In the genomic region with DNA sequence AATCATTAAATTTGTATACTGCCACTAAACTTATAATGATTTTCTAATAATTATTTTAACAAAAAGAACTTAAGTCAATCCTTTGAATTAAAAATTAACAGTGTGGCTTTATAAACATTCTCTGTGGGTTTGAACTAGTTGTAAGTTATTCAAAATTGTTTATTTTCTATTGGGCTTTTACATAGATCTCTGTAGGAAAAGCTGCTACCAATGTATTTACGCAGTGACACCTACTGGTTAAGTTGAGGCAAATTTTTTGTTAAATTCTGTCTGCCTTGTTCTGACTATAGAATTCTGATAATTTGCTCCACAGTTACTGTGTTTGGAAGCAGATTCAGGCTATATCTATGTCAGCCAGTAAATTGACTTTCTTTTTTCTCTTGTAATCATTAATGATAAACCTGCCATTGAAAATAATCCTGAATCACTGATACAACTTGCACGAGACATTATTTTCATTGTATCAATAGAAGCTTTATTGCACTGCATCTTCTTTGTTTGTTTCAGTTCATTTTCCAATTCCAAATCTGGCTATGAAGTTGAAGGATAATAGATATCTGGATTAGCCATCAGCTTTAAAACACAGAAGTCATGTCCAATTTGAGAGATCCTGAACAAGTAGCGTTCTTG, we compare ENCODE assay signal across 8 cellular contexts.
DNase-seq lines count a peak whose midpoint lies in the region; ATAC-seq, FAIRE-seq and TF ChIP-seq lines count a peak whose summit lies in the region.

No MANE protein-coding gene starts in this region.

- H3K36me3 ChIP-seq in WERI-Rb-1: no peaks in the 10 kb centered on the region

- H3K27me3 ChIP-seq in WERI-Rb-1 (ENCODE audit: insufficient read depth, low read depth, severe bottlenecking): no peaks in the 10 kb centered on the region

- TF ChIP-seq CTCF in LNCaP clone FGC (IDR thresholded peaks at IDR 0.05; ENCODE audit: control insufficient read depth, extremely low read depth, insufficient read depth) (peak; percentile 67), WERI-Rb-1 (IDR thresholded peaks at IDR 0.05; ENCODE audit: low read depth, low read length) (peak; percentile 39; the same call in 1 of the 2 replicates)

- no peak for ATAC-seq in HG03354 (IDR thresholded peaks at IDR 0.05; ENCODE audit: poor library complexity, severe bottlenecking, unreplicated experiment)
- ATAC-seq in GM18861 (IDR thresholded peaks at IDR 0.05; ENCODE audit: unreplicated experiment): no peak

- no peak for FAIRE-seq in urothelium cell line (lab: Jason Lieb, UNC)

- H3K9me3 ChIP-seq in WERI-Rb-1 (ENCODE audit: severe bottlenecking): no peaks in the 10 kb centered on the region

- H3K27ac ChIP-seq in WERI-Rb-1: no peak overlapping the region

- peak; percentile 1 for DNase-seq in NCI-H510A treated with DMSO at 0.1 percent for 48 hours (lab: John Stamatoyannopoulos, UW)
- no peak for DNase-seq in NCI-H510A (lab: John Stamatoyannopoulos, UW)
- DNase-seq in LNCaP clone FGC (ENCODE audit: low read depth): peak; percentile 23
- DNase-seq in WERI-Rb-1: no peak
- DNase-seq in iPS-NIHi7 (ENCODE audit: extremely low spot score): peak; percentile 23
- DNase-seq in urothelium cell line (ENCODE audit: low spot score): peak; percentile 36

- H3K4me3 ChIP-seq in LNCaP clone FGC (ENCODE audit: low read depth, low read length) (no peak overlapping the region), WERI-Rb-1 (ENCODE audit: low read depth, low read length) (no peak overlapping the region)

Comparison
In these comparisons a context has a peak if more than half of its experiments do, and no peak if none do; other contexts are left out.
1. DNase-seq: peak in NCI-H510A treated with DMSO at 0.1 percent for 48 hours (single experiment), LNCaP clone FGC (single experiment), iPS-NIHi7 (single experiment) and urothelium cell line (single experiment); none in NCI-H510A (single experiment) and WERI-Rb-1 (single experiment).